In genomic region chr9:134099123-134099761, GRCh38 we compare ENCODE assay signal across 9 cellular contexts. TPM values are rescaled to one million over a fixed set of nuclear protein-coding genes. Genes with fewer than 3 reads are reported as not detected.
DNase-seq lines count a peak whose midpoint lies in the region; ATAC-seq and TF ChIP-seq lines count a peak whose summit lies in the region.
"Had no signal": no experiment of that assay in that cellular context is flagged by ENCODE, and none has a peak within 500 bp of the region (broad histone marks: within the 10 kb centered on the region; RNA-seq: fewer than 3 reads in every experiment).

No MANE protein-coding gene starts in this region.

- H3K9me3 ChIP-seq in Loucy (ENCODE audit: insufficient read depth, low read depth, low read length): no peaks in the 10 kb centered on the region
- no peaks in the 10 kb centered on the region for H3K9me3 ChIP-seq in vagina

- no peaks in the 10 kb centered on the region for H3K9me3 Mint-ChIP-seq in activated naive CD8-positive, alpha-beta T cell treated with anti-CD3 and anti-CD28 coated beads, Interleukin-2, amount 50 U/mL, for 24 hours
- H3K9me3 Mint-ChIP-seq: activated naive CD4-positive, alpha-beta T cell treated with anti-CD3 and anti-CD28 coated beads, Interleukin-2, amount 50 U/mL, for 24 hours had no signal

- no peak overlapping the region for H3K27ac Mint-ChIP-seq in activated naive CD8-positive, alpha-beta T cell treated with anti-CD3 and anti-CD28 coated beads, Interleukin-2, amount 50 U/mL, for 24 hours
- H3K27ac Mint-ChIP-seq: activated naive CD4-positive, alpha-beta T cell treated with anti-CD3 and anti-CD28 coated beads, Interleukin-2, amount 50 U/mL, for 24 hours had no signal

- no peak overlapping the region for H3K9ac ChIP-seq in Loucy (ENCODE audit: low read depth, low read length, poor library complexity, severe bottlenecking)

- no peaks in the 10 kb centered on the region for H3F3A ChIP-seq in Loucy (ENCODE audit: low read depth)

- peak; percentile 77 for ATAC-seq in activated naive CD8-positive, alpha-beta T cell treated with anti-CD3 and anti-CD28 coated beads, Interleukin-2, amount 50 U/mL, for 24 hours
- no peak for ATAC-seq in HG03097 (IDR thresholded peaks at IDR 0.05; ENCODE audit: low FRiP score, unreplicated experiment)

- no peak overlapping the region for H3K27ac ChIP-seq in vagina

- H3K36me3 ChIP-seq in Loucy (ENCODE audit: insufficient read depth, low read length): no peaks in the 10 kb centered on the region
- no peaks in the 10 kb centered on the region for H3K36me3 ChIP-seq in vagina

- TF ChIP-seq CTCF in Loucy (conservative IDR thresholded peaks at IDR 0.05; ENCODE audit: low read length) (peak; percentile 89), vagina (IDR thresholded peaks at IDR 0.05) (peak in 1 of 3 experiments; percentile 40)

- H3K27me3 Mint-ChIP-seq in activated naive CD8-positive, alpha-beta T cell treated with anti-CD3 and anti-CD28 coated beads, Interleukin-2, amount 50 U/mL, for 24 hours: peaks cover 15% of the 10 kb centered on the region

- H3K4me1 ChIP-seq in Loucy (ENCODE audit: insufficient read depth, low read length, poor library complexity, severe bottlenecking) (no peaks in the 10 kb centered on the region), vagina (no peaks in the 10 kb centered on the region)

- no peaks in the 10 kb centered on the region for H3K27me3 ChIP-seq in Loucy (ENCODE audit: insufficient read depth, low read length, poor library complexity, severe bottlenecking)
- H3K27me3 ChIP-seq in vagina: no peaks in the 10 kb centered on the region

- H3K4me1 Mint-ChIP-seq in activated naive CD8-positive, alpha-beta T cell treated with anti-CD3 and anti-CD28 coated beads, Interleukin-2, amount 50 U/mL, for 24 hours: no peaks in the 10 kb centered on the region
- H3K4me1 Mint-ChIP-seq: activated naive CD4-positive, alpha-beta T cell treated with anti-CD3 and anti-CD28 coated beads, Interleukin-2, amount 50 U/mL, for 24 hours had no signal

- TF ChIP-seq POLR2A in vagina (IDR thresholded peaks at IDR 0.05): no peak

- intact Hi-C loops in vagina (cut with DNase I): no loop called here

- no peaks in the 10 kb centered on the region for H3K9me2 ChIP-seq in Loucy (replicated peaks; ENCODE audit: low read depth, low read length)

- H2AFZ ChIP-seq in Loucy (ENCODE audit: low read length): no peak overlapping the region

- H3K4me3 ChIP-seq in Loucy (ENCODE audit: low read length, poor library complexity, severe bottlenecking): no peak overlapping the region
- no peak overlapping the region for H3K4me3 ChIP-seq in vagina

- DNase-seq in EL: peak; percentile 48
- peak; percentile 54 for DNase-seq in T follicular helper cell (ENCODE audit: low read depth)
- DNase-seq in activated naive CD8-positive, alpha-beta T cell treated with anti-CD3 and anti-CD28 coated beads, Interleukin-2, amount 50 U/mL, for 24 hours: peak; percentile 68
- DNase-seq in iris pigment epithelial cell (ENCODE audit: low read depth): peak; percentile 25
- peak; percentile 5 to 32 (median 15) for DNase-seq in stimulated activated CD4-positive, alpha-beta T cell treated with anti-CD3 and anti-CD28 coated beads, TNF-alpha, amount 100 ng/mL, for 1 hour (ENCODE audit: low read depth in 3 of 3, low spot score in 1 of 3)
- DNase-seq in vagina (ENCODE audit: extremely low spot score in 2 of 2): no peak

- H3K79me2 ChIP-seq in Loucy (ENCODE audit: insufficient read depth, low read length): no peaks in the 10 kb centered on the region

- H3K4me3 Mint-ChIP-seq in activated naive CD8-positive, alpha-beta T cell treated with anti-CD3 and anti-CD28 coated beads, Interleukin-2, amount 50 U/mL, for 24 hours: no peak overlapping the region
- H3K4me3 Mint-ChIP-seq: activated naive CD4-positive, alpha-beta T cell treated with anti-CD3 and anti-CD28 coated beads, Interleukin-2, amount 50 U/mL, for 24 hours had no signal

- H4K20me1 ChIP-seq in Loucy (ENCODE audit: insufficient read depth, low read length, poor library complexity, severe bottlenecking): no peaks in the 10 kb centered on the region

- no peaks in the 10 kb centered on the region for H3K36me3 Mint-ChIP-seq in activated naive CD8-positive, alpha-beta T cell treated with anti-CD3 and anti-CD28 coated beads, Interleukin-2, amount 50 U/mL, for 24 hours (ENCODE audit: low read depth)
- H3K36me3 Mint-ChIP-seq: activated naive CD4-positive, alpha-beta T cell treated with anti-CD3 and anti-CD28 coated beads, Interleukin-2, amount 50 U/mL, for 24 hours had no signal

- no peak overlapping the region for H3K4me2 ChIP-seq in Loucy (ENCODE audit: low read depth, low read length, poor library complexity, severe bottlenecking)

RNA-seq across cellular contexts. Expression of gene BRD3, which starts 31.4 kb away (rescaled TPM):
- 20.4 TPM for total RNA-seq in vagina

RNA-seq across cellular contexts. Expression of gene WDR5, which starts 36.6 kb away (rescaled TPM):
- 16.7 TPM for total RNA-seq in vagina

Comparison
In these comparisons a context has a peak if more than half of its experiments do, and no peak if none do; other contexts are left out.
1. DNase-seq: peak in EL (single experiment), T follicular helper cell (single experiment), activated naive CD8-positive, alpha-beta T cell treated with anti-CD3 and anti-CD28 coated beads, Interleukin-2, amount 50 U/mL, for 24 hours (single experiment), iris pigment epithelial cell (single experiment) and stimulated activated CD4-positive, alpha-beta T cell treated with anti-CD3 and anti-CD28 coated beads, TNF-alpha, amount 100 ng/mL, for 1 hour (3 of 3); none in vagina (0 of 2).